ENCODE assay signal across 1 cellular context in the genomic region with DNA sequence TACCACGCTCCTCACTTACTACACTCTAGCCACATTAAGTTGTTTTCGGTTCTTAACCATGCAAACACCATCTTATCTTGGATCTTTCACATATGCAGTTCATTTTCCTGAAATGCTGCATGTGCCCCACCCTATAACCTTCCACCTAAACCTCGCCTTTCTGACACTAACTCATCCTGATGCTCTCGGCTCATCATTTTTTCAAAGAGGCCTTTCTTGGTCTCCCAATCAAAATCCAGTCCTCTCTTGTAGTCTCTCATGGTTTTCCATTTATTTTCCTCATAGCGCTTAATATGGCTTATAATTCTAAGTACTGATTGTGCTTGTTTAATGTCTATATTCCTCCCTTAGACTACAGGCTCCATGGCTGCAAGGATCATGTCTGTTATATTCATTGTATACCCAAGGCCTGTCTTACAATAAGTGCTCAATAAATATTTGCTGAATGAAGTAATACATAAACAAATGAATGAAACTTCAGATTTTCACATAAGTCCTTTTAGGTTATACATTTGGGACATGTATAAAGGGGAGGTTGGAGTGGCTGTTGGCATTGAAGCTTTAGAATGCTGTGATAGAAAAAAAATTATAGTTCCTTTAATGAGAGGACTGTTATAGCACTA.
TF ChIP-seq lines count a peak whose summit lies in the region.

No MANE protein-coding gene starts in this region.

TF ChIP-seq in K562, 482 proteins besides CTCF, POLR2A, EP300 and RAD21 (continued from another document and continues in another):
- TF ChIP-seq, protein P1, sequence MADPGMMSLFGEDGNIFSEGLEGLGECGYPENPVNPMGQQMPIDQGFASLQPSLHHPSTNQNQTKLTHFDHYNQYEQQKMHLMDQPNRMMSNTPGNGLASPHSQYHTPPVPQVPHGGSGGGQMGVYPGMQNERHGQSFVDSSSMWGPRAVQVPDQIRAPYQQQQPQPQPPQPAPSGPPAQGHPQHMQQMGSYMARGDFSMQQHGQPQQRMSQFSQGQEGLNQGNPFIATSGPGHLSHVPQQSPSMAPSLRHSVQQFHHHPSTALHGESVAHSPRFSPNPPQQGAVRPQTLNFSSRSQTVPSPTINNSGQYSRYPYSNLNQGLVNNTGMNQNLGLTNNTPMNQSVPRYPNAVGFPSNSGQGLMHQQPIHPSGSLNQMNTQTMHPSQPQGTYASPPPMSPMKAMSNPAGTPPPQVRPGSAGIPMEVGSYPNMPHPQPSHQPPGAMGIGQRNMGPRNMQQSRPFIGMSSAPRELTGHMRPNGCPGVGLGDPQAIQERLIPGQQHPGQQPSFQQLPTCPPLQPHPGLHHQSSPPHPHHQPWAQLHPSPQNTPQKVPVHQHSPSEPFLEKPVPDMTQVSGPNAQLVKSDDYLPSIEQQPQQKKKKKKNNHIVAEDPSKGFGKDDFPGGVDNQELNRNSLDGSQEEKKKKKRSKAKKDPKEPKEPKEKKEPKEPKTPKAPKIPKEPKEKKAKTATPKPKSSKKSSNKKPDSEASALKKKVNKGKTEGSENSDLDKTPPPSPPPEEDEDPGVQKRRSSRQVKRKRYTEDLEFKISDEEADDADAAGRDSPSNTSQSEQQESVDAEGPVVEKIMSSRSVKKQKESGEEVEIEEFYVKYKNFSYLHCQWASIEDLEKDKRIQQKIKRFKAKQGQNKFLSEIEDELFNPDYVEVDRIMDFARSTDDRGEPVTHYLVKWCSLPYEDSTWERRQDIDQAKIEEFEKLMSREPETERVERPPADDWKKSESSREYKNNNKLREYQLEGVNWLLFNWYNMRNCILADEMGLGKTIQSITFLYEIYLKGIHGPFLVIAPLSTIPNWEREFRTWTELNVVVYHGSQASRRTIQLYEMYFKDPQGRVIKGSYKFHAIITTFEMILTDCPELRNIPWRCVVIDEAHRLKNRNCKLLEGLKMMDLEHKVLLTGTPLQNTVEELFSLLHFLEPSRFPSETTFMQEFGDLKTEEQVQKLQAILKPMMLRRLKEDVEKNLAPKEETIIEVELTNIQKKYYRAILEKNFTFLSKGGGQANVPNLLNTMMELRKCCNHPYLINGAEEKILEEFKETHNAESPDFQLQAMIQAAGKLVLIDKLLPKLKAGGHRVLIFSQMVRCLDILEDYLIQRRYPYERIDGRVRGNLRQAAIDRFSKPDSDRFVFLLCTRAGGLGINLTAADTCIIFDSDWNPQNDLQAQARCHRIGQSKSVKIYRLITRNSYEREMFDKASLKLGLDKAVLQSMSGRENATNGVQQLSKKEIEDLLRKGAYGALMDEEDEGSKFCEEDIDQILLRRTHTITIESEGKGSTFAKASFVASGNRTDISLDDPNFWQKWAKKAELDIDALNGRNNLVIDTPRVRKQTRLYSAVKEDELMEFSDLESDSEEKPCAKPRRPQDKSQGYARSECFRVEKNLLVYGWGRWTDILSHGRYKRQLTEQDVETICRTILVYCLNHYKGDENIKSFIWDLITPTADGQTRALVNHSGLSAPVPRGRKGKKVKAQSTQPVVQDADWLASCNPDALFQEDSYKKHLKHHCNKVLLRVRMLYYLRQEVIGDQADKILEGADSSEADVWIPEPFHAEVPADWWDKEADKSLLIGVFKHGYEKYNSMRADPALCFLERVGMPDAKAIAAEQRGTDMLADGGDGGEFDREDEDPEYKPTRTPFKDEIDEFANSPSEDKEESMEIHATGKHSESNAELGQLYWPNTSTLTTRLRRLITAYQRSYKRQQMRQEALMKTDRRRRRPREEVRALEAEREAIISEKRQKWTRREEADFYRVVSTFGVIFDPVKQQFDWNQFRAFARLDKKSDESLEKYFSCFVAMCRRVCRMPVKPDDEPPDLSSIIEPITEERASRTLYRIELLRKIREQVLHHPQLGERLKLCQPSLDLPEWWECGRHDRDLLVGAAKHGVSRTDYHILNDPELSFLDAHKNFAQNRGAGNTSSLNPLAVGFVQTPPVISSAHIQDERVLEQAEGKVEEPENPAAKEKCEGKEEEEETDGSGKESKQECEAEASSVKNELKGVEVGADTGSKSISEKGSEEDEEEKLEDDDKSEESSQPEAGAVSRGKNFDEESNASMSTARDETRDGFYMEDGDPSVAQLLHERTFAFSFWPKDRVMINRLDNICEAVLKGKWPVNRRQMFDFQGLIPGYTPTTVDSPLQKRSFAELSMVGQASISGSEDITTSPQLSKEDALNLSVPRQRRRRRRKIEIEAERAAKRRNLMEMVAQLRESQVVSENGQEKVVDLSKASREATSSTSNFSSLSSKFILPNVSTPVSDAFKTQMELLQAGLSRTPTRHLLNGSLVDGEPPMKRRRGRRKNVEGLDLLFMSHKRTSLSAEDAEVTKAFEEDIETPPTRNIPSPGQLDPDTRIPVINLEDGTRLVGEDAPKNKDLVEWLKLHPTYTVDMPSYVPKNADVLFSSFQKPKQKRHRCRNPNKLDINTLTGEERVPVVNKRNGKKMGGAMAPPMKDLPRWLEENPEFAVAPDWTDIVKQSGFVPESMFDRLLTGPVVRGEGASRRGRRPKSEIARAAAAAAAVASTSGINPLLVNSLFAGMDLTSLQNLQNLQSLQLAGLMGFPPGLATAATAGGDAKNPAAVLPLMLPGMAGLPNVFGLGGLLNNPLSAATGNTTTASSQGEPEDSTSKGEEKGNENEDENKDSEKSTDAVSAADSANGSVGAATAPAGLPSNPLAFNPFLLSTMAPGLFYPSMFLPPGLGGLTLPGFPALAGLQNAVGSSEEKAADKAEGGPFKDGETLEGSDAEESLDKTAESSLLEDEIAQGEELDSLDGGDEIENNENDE (IDR thresholded peaks at IDR 0.05; ENCODE audit: low read depth, low read length), result no peak
- TF ChIP-seq, protein P2, sequence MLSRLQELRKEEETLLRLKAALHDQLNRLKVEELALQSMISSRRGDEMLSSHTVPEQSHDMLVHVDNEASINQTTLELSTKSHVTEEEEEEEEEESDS (CRISPR knock-in tag; IDR thresholded peaks at IDR 0.05), result no peak
- TF ChIP-seq KDM5B (IDR thresholded peaks at IDR 0.05; ENCODE audit: insufficient replicate concordance, low read depth, low read length), result no peak
- no peak for TF ChIP-seq HMG20A (CRISPR knock-in tag; conservative IDR thresholded peaks at IDR 0.05)
- no peak for TF ChIP-seq YBX1 (IDR thresholded peaks at IDR 0.05)
- TF ChIP-seq PML (IDR thresholded peaks at IDR 0.05; ENCODE audit: low read length), result no peak
- TF ChIP-seq ZNF830 (CRISPR knock-in tag; IDR thresholded peaks at IDR 0.05), result no peak; the same call in 1 of the 2 replicates
- TF ChIP-seq, protein P3, sequence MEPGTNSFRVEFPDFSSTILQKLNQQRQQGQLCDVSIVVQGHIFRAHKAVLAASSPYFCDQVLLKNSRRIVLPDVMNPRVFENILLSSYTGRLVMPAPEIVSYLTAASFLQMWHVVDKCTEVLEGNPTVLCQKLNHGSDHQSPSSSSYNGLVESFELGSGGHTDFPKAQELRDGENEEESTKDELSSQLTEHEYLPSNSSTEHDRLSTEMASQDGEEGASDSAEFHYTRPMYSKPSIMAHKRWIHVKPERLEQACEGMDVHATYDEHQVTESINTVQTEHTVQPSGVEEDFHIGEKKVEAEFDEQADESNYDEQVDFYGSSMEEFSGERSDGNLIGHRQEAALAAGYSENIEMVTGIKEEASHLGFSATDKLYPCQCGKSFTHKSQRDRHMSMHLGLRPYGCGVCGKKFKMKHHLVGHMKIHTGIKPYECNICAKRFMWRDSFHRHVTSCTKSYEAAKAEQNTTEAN (CRISPR knock-in tag; IDR thresholded peaks at IDR 0.05), result no peak
- TF ChIP-seq ZNF586 (CRISPR knock-in tag; conservative IDR thresholded peaks at IDR 0.05), result no peak
- TF ChIP-seq NR3C1 (CRISPR knock-in tag; IDR thresholded peaks at IDR 0.05), result no peak
- no peak for TF ChIP-seq STAT5B (CRISPR knock-in tag; IDR thresholded peaks at IDR 0.05)
- no peak for TF ChIP-seq MTF1 (CRISPR knock-in tag; IDR thresholded peaks at IDR 0.05; ENCODE audit: borderline replicate concordance)
- no peak for TF ChIP-seq NR2C2 (CRISPR knock-in tag; IDR thresholded peaks at IDR 0.05)
- no peak for TF ChIP-seq NR2C2 (tag; IDR thresholded peaks at IDR 0.05)
- TF ChIP-seq, protein P4, sequence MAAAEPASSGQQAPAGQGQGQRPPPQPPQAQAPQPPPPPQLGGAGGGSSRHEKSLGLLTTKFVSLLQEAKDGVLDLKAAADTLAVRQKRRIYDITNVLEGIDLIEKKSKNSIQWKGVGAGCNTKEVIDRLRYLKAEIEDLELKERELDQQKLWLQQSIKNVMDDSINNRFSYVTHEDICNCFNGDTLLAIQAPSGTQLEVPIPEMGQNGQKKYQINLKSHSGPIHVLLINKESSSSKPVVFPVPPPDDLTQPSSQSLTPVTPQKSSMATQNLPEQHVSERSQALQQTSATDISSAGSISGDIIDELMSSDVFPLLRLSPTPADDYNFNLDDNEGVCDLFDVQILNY (CRISPR knock-in tag; IDR thresholded peaks at IDR 0.05), result no peak
- TF ChIP-seq POLR3G (IDR thresholded peaks at IDR 0.05; ENCODE audit: extremely low read depth, insufficient read length, insufficient replicate concordance), result no peak
- no peak for TF ChIP-seq NCOA4 (IDR thresholded peaks at IDR 0.05; ENCODE audit: partially characterized antibody)
- TF ChIP-seq, protein P5, sequence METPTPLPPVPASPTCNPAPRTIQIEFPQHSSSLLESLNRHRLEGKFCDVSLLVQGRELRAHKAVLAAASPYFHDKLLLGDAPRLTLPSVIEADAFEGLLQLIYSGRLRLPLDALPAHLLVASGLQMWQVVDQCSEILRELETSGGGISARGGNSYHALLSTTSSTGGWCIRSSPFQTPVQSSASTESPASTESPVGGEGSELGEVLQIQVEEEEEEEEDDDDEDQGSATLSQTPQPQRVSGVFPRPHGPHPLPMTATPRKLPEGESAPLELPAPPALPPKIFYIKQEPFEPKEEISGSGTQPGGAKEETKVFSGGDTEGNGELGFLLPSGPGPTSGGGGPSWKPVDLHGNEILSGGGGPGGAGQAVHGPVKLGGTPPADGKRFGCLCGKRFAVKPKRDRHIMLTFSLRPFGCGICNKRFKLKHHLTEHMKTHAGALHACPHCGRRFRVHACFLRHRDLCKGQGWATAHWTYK (CRISPR knock-in tag; IDR thresholded peaks at IDR 0.05), result peak; percentile 56
- TF ChIP-seq, protein P6, sequence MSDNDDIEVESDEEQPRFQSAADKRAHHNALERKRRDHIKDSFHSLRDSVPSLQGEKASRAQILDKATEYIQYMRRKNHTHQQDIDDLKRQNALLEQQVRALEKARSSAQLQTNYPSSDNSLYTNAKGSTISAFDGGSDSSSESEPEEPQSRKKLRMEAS (CRISPR knock-in tag; IDR thresholded peaks at IDR 0.05), result no peak
- TF ChIP-seq NR4A1 (CRISPR knock-in tag; IDR thresholded peaks at IDR 0.05), result no peak
- peak; percentile 45; the same call in 1 of the 2 replicates for TF ChIP-seq NR4A1 (tag; IDR thresholded peaks at IDR 0.05)
- no peak for TF ChIP-seq ZKSCAN1 (IDR thresholded peaks at IDR 0.05; ENCODE audit: low read depth, low read length)
- TF ChIP-seq SIN3A (IDR thresholded peaks at IDR 0.05; ENCODE audit: borderline replicate concordance in 2 of 2, control insufficient read depth in 1 of 2, low read depth in 2 of 2, low read length in 2 of 2), result no peak
- no peak for TF ChIP-seq CCAR2 (IDR thresholded peaks at IDR 0.05; ENCODE audit: low read depth, low read length)
- no peak for TF ChIP-seq MTA2 (IDR thresholded peaks at IDR 0.05; ENCODE audit: low read depth)
- no peak for TF ChIP-seq RBM39 (optimal IDR thresholded peaks at IDR 0.05; ENCODE audit: low read depth, low read length)
- TF ChIP-seq RFX5 (IDR thresholded peaks at IDR 0.05; ENCODE audit: low read depth, low read length), result no peak
- no peak for TF ChIP-seq ZNF699 (CRISPR knock-in tag; IDR thresholded peaks at IDR 0.05; ENCODE audit: insufficient replicate concordance)
- no peak for TF ChIP-seq THRAP3 (IDR thresholded peaks at IDR 0.05; ENCODE audit: borderline replicate concordance)
- TF ChIP-seq RCOR1 (IDR thresholded peaks at IDR 0.05; ENCODE audit: borderline replicate concordance in 1 of 2, low read depth in 2 of 2, low read length in 2 of 2), result peak in 1 of 2 experiments; percentile 81; a peak in 2 of 4 replicates
- TF ChIP-seq BDP1 (IDR thresholded peaks at IDR 0.05; ENCODE audit: insufficient read depth, insufficient read length), result no peak
- TF ChIP-seq, protein P7, sequence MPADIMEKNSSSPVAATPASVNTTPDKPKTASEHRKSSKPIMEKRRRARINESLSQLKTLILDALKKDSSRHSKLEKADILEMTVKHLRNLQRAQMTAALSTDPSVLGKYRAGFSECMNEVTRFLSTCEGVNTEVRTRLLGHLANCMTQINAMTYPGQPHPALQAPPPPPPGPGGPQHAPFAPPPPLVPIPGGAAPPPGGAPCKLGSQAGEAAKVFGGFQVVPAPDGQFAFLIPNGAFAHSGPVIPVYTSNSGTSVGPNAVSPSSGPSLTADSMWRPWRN (IDR thresholded peaks at IDR 0.05; ENCODE audit: low read depth), result peak; percentile 91
- no peak for TF ChIP-seq SPI1 (IDR thresholded peaks at IDR 0.05; ENCODE audit: borderline replicate concordance, low read depth, low read length)
- no peak for TF ChIP-seq EWSR1 (IDR thresholded peaks at IDR 0.05; ENCODE audit: borderline replicate concordance, low read depth, partially characterized antibody)
- no peak for TF ChIP-seq XRCC4 (IDR thresholded peaks at IDR 0.05; ENCODE audit: extremely low read depth, insufficient read depth, insufficient read length)
- TF ChIP-seq RBM34 (IDR thresholded peaks at IDR 0.05; ENCODE audit: borderline replicate concordance, insufficient read depth, low read length), result no peak
- TF ChIP-seq STAT5A (IDR thresholded peaks at IDR 0.05; ENCODE audit: borderline replicate concordance, low read length), result no peak
- TF ChIP-seq FOXA1 (IDR thresholded peaks at IDR 0.05; ENCODE audit: borderline replicate concordance), result no peak
- no peak for TF ChIP-seq NFATC3 (IDR thresholded peaks at IDR 0.05)
- no peak for TF ChIP-seq ZNF445 (CRISPR knock-in tag; IDR thresholded peaks at IDR 0.05; ENCODE audit: low read depth)
- no peak for TF ChIP-seq SNIP1 (IDR thresholded peaks at IDR 0.05; ENCODE audit: low read depth)
- TF ChIP-seq IFI16 (CRISPR knock-in tag; IDR thresholded peaks at IDR 0.05), result no peak
- TF ChIP-seq, protein P8, sequence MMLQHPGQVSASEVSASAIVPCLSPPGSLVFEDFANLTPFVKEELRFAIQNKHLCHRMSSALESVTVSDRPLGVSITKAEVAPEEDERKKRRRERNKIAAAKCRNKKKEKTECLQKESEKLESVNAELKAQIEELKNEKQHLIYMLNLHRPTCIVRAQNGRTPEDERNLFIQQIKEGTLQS (IDR thresholded peaks at IDR 0.05), result no peak
- TF ChIP-seq, protein P8 (CRISPR knock-in tag; conservative IDR thresholded peaks at IDR 0.05), result no peak
- no peak for TF ChIP-seq SIX5 (IDR thresholded peaks at IDR 0.05; ENCODE audit: borderline replicate concordance in 1 of 2, insufficient read depth in 1 of 2, low read depth in 1 of 2, low read length in 2 of 2)
- no peak for TF ChIP-seq BCOR (IDR thresholded peaks at IDR 0.05)
- TF ChIP-seq, protein P9, sequence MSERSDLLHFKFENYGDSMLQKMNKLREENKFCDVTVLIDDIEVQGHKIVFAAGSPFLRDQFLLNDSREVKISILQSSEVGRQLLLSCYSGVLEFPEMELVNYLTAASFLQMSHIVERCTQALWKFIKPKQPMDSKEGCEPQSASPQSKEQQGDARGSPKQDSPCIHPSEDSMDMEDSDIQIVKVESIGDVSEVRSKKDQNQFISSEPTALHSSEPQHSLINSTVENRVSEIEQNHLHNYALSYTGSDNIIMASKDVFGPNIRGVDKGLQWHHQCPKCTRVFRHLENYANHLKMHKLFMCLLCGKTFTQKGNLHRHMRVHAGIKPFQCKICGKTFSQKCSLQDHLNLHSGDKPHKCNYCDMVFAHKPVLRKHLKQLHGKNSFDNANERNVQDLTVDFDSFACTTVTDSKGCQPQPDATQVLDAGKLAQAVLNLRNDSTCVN (CRISPR knock-in tag; IDR thresholded peaks at IDR 0.05), result 0 out of 2 replicates have a peak, but pooled peaks have one; percentile 39
- no peak for TF ChIP-seq SMAD4 (CRISPR knock-in tag; conservative IDR thresholded peaks at IDR 0.05)
